8 cellular contexts compared by ENCODE assay signal in the genomic region with DNA sequence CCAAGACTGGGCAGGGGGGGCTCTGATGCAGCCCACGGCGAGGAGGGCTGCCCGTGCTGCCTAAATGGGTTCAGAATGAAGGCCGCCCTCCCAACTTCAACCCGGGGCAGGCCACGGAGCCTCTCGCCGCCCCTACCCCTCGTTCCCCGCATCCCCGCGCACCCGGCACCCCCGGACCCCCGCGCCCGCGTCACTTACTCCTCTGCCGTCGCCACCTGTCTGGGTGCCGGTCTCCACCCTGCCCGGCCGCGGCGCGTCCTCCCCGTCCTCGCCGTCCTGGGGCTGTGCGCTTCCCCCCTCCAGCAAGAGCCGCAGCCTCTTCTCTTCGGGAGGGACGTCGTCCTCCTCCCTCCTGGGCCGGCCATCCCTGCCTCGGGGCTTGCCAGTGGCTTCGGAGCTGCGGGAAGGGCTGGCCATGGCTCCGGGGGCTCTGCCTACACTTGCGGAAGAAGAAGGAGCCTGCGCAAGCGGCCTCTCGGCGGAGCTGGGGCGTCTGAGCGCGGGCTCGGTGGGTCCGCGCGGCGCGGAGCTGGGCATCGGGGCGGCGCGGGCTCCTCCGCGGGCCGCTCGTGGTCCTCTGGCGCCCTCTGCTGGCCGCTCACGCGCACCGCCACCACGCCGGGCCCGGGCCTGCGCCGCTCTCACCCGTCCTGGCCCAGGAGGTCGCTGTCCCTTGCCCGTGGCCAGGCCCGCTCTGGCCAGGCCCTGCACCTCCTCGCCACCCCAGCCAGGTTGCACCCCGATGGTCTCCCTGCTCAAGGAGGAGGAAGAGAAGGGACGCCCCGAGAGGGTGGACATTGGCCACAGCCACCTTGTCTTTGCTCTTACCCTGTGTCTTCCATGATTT. TPM values are rescaled to one million over a fixed set of nuclear protein-coding genes. Genes with fewer than 3 reads are reported as not detected.
DNase-seq lines count a peak whose midpoint lies in the region; ATAC-seq and TF ChIP-seq lines count a peak whose summit lies in the region.
"Not testable (repeated sequence)": the region's sequence is repeated elsewhere in the genome, so short reads cannot be mapped to it uniquely, and the experiment has no call there.

No MANE protein-coding gene starts in this region.

- intact Hi-C loops in Caco-2 (cut with micrococcal nuclease; ENCODE audit: unreplicated experiment); MCF 10A (cut with micrococcal nuclease); ovary (cut with DNase I): not testable (repeated sequence)

- not testable (repeated sequence) for TF ChIP-seq EP300 in ovary (IDR thresholded peaks at IDR 0.05)

- ATAC-seq in HG02678 (IDR thresholded peaks at IDR 0.05; ENCODE audit: unreplicated experiment) = peak; percentile 74
- ATAC-seq in stimulated activated naive B cell treated with anti-CD40 and anti-IgM and Interleukin-4, amounts not matched to agents 10 μg/mL and 1 μg/mL and 100 μg/mL, for 72 hours (replicated peaks) = peak; percentile 90 to 96

- not testable (repeated sequence) for TF ChIP-seq POLR2A in ovary (IDR thresholded peaks at IDR 0.05)

- H3K4me3 Mint-ChIP-seq in Caco-2 (ENCODE audit: unreplicated experiment) (peak overlapping the region; percentile 58), MCF 10A (ENCODE audit: unreplicated experiment) (peak overlapping the region; percentile 19)
- H3K4me3 Mint-ChIP-seq in stimulated activated naive B cell treated with anti-CD40 and anti-IgM and Interleukin-4, amounts not matched to agents 10 μg/mL and 1 μg/mL and 100 μg/mL, for 72 hours = peak overlapping the region; percentile 62 to 78

- H3K36me3 ChIP-seq in Caco-2 (ENCODE audit: control insufficient read depth, insufficient read depth, low read length); ovary: not testable (repeated sequence)

- POLR2A ChIA-PET in Caco-2 (lab: Charles Lee); MCF 10A (lab: Yijun Ruan, JAX): not testable (repeated sequence)

- H3K27me3 Mint-ChIP-seq in Caco-2 (ENCODE audit: insufficient read depth, unreplicated experiment) (peaks cover 20% of the 10 kb centered on the region), MCF 10A (ENCODE audit: insufficient read depth, unreplicated experiment) (peaks cover 27% of the 10 kb centered on the region)
- peaks cover 31 to 55% of the 10 kb centered on the region in 2 donors for H3K27me3 Mint-ChIP-seq in stimulated activated naive B cell treated with anti-CD40 and anti-IgM and Interleukin-4, amounts not matched to agents 10 μg/mL and 1 μg/mL and 100 μg/mL, for 72 hours

- not testable (repeated sequence) for H3K9me3 Mint-ChIP-seq in Caco-2 (ENCODE audit: unreplicated experiment); MCF 10A (ENCODE audit: unreplicated experiment); stimulated activated naive B cell treated with anti-CD40 and anti-IgM and Interleukin-4, amounts not matched to agents 10 μg/mL and 1 μg/mL and 100 μg/mL, for 72 hours

- BruUV-seq in Caco-2 (replicated peaks; lab: Mats Ljungman, UMichigan); MCF 10A (replicated peaks; lab: Mats Ljungman, UMichigan): not testable (repeated sequence)

- H3K36me3 Mint-ChIP-seq in Caco-2 (ENCODE audit: insufficient read depth, unreplicated experiment); MCF 10A (ENCODE audit: insufficient read depth, unreplicated experiment); stimulated activated naive B cell treated with anti-CD40 and anti-IgM and Interleukin-4, amounts not matched to agents 10 μg/mL and 1 μg/mL and 100 μg/mL, for 72 hours: not testable (repeated sequence)

- H3K9me3 ChIP-seq in Caco-2, ovary: not testable (repeated sequence)

- not testable (repeated sequence) for H3K4me1 ChIP-seq in Caco-2; ovary (ENCODE audit: insufficient read depth)

- not testable (repeated sequence) for H3K4me1 Mint-ChIP-seq in Caco-2 (ENCODE audit: low read depth, unreplicated experiment); MCF 10A (ENCODE audit: insufficient read depth, unreplicated experiment); stimulated activated naive B cell treated with anti-CD40 and anti-IgM and Interleukin-4, amounts not matched to agents 10 μg/mL and 1 μg/mL and 100 μg/mL, for 72 hours

- peak overlapping the region; percentile 25 for H3K4me3 ChIP-seq in Caco-2 (ENCODE audit: low read depth, low read length)
- H3K4me3 ChIP-seq in ovary = peak overlapping the region; percentile 29

- H3K27ac ChIP-seq in ovary = not testable (repeated sequence)

- 2 to 21% (median 3%) methylated on average over 12 to 79 of the region's 79 CpGs for WGBS in ovary, 3 donors

- TF ChIP-seq CTCF in Caco-2 (IDR thresholded peaks at IDR 0.05; ENCODE audit: insufficient read depth in 1 of 2, low read depth in 1 of 2, low read length in 1 of 2, severe bottlenecking in 1 of 2, unreplicated experiment in 1 of 2) = peak; percentile 57 to 73
- TF ChIP-seq CTCF in MCF 10A (IDR thresholded peaks at IDR 0.05; ENCODE audit: unreplicated experiment) = peak; percentile 48
- TF ChIP-seq CTCF in ovary (IDR thresholded peaks at IDR 0.05) = peak in 1 of 3 donors; percentile 18

- H3K27me3 ChIP-seq in Caco-2 (replicated peaks; ENCODE audit: control insufficient read depth, insufficient read depth, low read length); ovary: not testable (repeated sequence)

- DNase-seq in Caco-2 = peak in 1 of 2 experiments; percentile 89
- peak; percentile 54 for DNase-seq in NCI-H82 (lab: John Stamatoyannopoulos, UW)
- DNase-seq in activated CD4-positive, alpha-beta T cell treated with anti-CD3 and anti-CD28 coated beads, Interleukin-2, amount 50 U/mL, for 1 hour = peak; percentile 66
- peak; percentile 36 for DNase-seq in MCF 10A (ENCODE audit: unreplicated experiment)
- peak in 41 of 51 donors; percentile 7 to 76 (median 31) for DNase-seq in hypothalamus (lab: John Stamatoyannopoulos, UW)
- DNase-seq in ovary = peak; percentile 39 to 82 (median 61)
- peak; percentile 46 for DNase-seq in stimulated activated naive B cell treated with anti-CD40 and anti-IgM and Interleukin-4, amounts not matched to agents 10 μg/mL and 1 μg/mL and 100 μg/mL, for 72 hours

- CTCF ChIA-PET in Caco-2 (lab: Charles Lee) = interaction anchor here (0.7 kb wide), 1 partner anchor 165 kb away, joined by 3 read pairs; no protein-coding TSS in a partner anchor
- CTCF ChIA-PET in MCF 10A (lab: Yijun Ruan, JAX) = interaction anchor here (0.6 to 1.4 kb wide), 7 partner anchors 14 to 475 kb away, joined by 3 to 5 read pairs (median 4); a partner anchor contains a TSS

- not testable (repeated sequence) for H3K27ac Mint-ChIP-seq in Caco-2 (ENCODE audit: unreplicated experiment); MCF 10A (ENCODE audit: low read depth, unreplicated experiment); stimulated activated naive B cell treated with anti-CD40 and anti-IgM and Interleukin-4, amounts not matched to agents 10 μg/mL and 1 μg/mL and 100 μg/mL, for 72 hours

RNA-seq across cellular contexts. Expression of a gene that starts 59.3 kb away (rescaled TPM):
- total RNA-seq in Caco-2 (2022) (not detected in 2 replicates), MCF 10A (2022) (not detected in 2 replicates), ovary (under 1 TPM in 1 of 7 donors, not detected in 6; 0.23 TPM)
- polyA plus RNA-seq in ovary = not detected

Comparison
In these comparisons a context has a peak if more than half of its experiments do, and no peak if none do; other contexts are left out.
1. H3K4me3 Mint-ChIP-seq: peak in every context shown above with its lines; median percentile 70 in stimulated activated naive B cell treated with anti-CD40 and anti-IgM and Interleukin-4, amounts not matched to agents 10 μg/mL and 1 μg/mL and 100 μg/mL, for 72 hours; 58 in Caco-2; 19 in MCF 10A.